ENCODE assay signal across 19 cellular contexts in genomic region chr17:69302682-69303081, GRCh38. TPM values are rescaled to one million over a fixed set of nuclear protein-coding genes. Genes with fewer than 3 reads are reported as not detected.
DNase-seq lines count a peak whose midpoint lies in the region; ATAC-seq, FAIRE-seq and TF ChIP-seq lines count a peak whose summit lies in the region.
"Had no signal": no experiment of that assay in that cellular context is flagged by ENCODE, and none has a peak within 500 bp of the region (broad histone marks: within the 10 kb centered on the region; RNA-seq: fewer than 3 reads in every experiment).

No MANE protein-coding gene starts in this region.

- H4K20me1 ChIP-seq in HepG2 (ENCODE audit: insufficient read depth, low read length): no peaks in the 10 kb centered on the region
- H4K20me1 ChIP-seq: BLaER1 treated with 17β-estradiol and CSF1 and Interleukin-3, amounts not matched to agents 10 nM and 100 nM had no signal

- 59% methylated on average over 1 of the region's 1 CpG for WGBS in HepG2 (ENCODE audit: low lambda C conversion rate)
- WGBS in right lobe of liver (ENCODE audit: insufficient coverage, low coverage, low lambda C conversion rate, missing lambda C conversion rate): 92% methylated on average over 1 of the region's 1 CpG

- H3K4me1 ChIP-seq in HepG2 (ENCODE audit: insufficient read depth, low read length) (no peaks in the 10 kb centered on the region), right lobe of liver (peaks cover 0 to 12% (median 0%) of the 10 kb centered on the region in 4 donors)
- no peaks in the 10 kb centered on the region for H3K4me1 ChIP-seq in effector memory CD4-positive, alpha-beta T cell (ENCODE audit: control insufficient read depth, insufficient read depth, low read length, poor library complexity, severe bottlenecking)
- H3K4me1 ChIP-seq: A549; BLaER1 treated with 17β-estradiol and CSF1 and Interleukin-3, amounts not matched to agents 10 nM and 100 nM; Caco-2 had no signal

- H3K4me3 ChIP-seq in HepG2 (replicated peaks in 1 of 3; ENCODE audit: insufficient read depth in 1 of 3, low read depth in 2 of 3, low read length in 3 of 3) (no peak overlapping the region), right lobe of liver (no peak overlapping the region)
- H3K4me3 ChIP-seq in effector memory CD4-positive, alpha-beta T cell (ENCODE audit: insufficient read depth, low read depth, low read length, poor library complexity, severe bottlenecking): no peak overlapping the region
- H3K4me3 ChIP-seq: A549; BLaER1 treated with 17β-estradiol and CSF1 and Interleukin-3, amounts not matched to agents 10 nM and 100 nM had no signal

- H3K9ac ChIP-seq in HepG2 (ENCODE audit: insufficient read depth, low read depth, low read length): no peak overlapping the region
- H3K9ac ChIP-seq: BLaER1 treated with 17β-estradiol and CSF1 and Interleukin-3, amounts not matched to agents 10 nM and 100 nM had no signal

- intact Hi-C loops in HepG2 (cut with micrococcal nuclease; ENCODE audit: unreplicated experiment) (no loop called here), right lobe of liver (cut with DNase I) (no loop called here)

- no peak overlapping the region for H2AFZ ChIP-seq in HepG2 (ENCODE audit: low read length)

- CTCF ChIA-PET in HepG2 (lab: Yijun Ruan, JAX; ENCODE audit: low intra/inter-chr PET ratio, low total read pairs): no interaction called here

- H3K79me2 ChIP-seq in HepG2 (ENCODE audit: insufficient read depth, low read length): no peaks in the 10 kb centered on the region

- no peak for ATAC-seq in HepG2
- no peak for ATAC-seq in right lobe of liver
- ATAC-seq: A549; CD8-positive, alpha-beta T cell had no signal

- DNase-seq in HepG2 (ENCODE audit: low spot score) (no peak), right lobe of liver (no peak), frontal cortex (ENCODE audit: low spot score in 2 of 2) (no peak), NCI-H774 (lab: John Stamatoyannopoulos, UW) (no peak)
- no peak for DNase-seq in effector memory CD4-positive, alpha-beta T cell
- DNase-seq: AML-193; Caco-2; Calu3; CD4-positive, alpha-beta T cell; CD8-positive, alpha-beta T cell; DMS79 treated with DMSO at 0.1 percent for 48 hours; GF-D8 had no signal

- no peaks in the 10 kb centered on the region for H3K27me3 ChIP-seq in HepG2 (ENCODE audit: control insufficient read depth in 1 of 2, insufficient read depth in 2 of 2, low read length in 2 of 2)
- no peaks in the 10 kb centered on the region for H3K27me3 ChIP-seq in right lobe of liver
- no peaks in the 10 kb centered on the region for H3K27me3 ChIP-seq in effector memory CD4-positive, alpha-beta T cell (replicated peaks; ENCODE audit: control insufficient read depth, insufficient read depth, low read length, poor library complexity, severe bottlenecking)
- H3K27me3 ChIP-seq: BLaER1 treated with 17β-estradiol and CSF1 and Interleukin-3, amounts not matched to agents 10 nM and 100 nM had no signal

- no peak overlapping the region for H3K4me2 ChIP-seq in HepG2 (ENCODE audit: low read depth, low read length)
- H3K4me2 ChIP-seq: A549; BLaER1 treated with 17β-estradiol and CSF1 and Interleukin-3, amounts not matched to agents 10 nM and 100 nM had no signal

- POLR2A ChIA-PET in HepG2 (lab: Yijun Ruan, JAX): no interaction called here

- TF ChIP-seq CTCF in HepG2 (CRISPR knock-in tag; IDR thresholded peaks at IDR 0.05) (no peak), right lobe of liver (IDR thresholded peaks at IDR 0.05) (no peak)

- H3K9me3 ChIP-seq in HepG2 (ENCODE audit: low read length) (no peaks in the 10 kb centered on the region), right lobe of liver (no peaks in the 10 kb centered on the region)
- no peaks in the 10 kb centered on the region for H3K9me3 ChIP-seq in effector memory CD4-positive, alpha-beta T cell (ENCODE audit: control insufficient read depth, low read length)
- H3K9me3 ChIP-seq: A549, Caco-2 had no signal

- no TSS peak for BruUV-seq in HepG2 (replicated peaks; lab: Mats Ljungman, UMichigan)

- no peaks in the 10 kb centered on the region for H3K36me3 ChIP-seq in HepG2 (replicated peaks in 1 of 2; ENCODE audit: control insufficient read depth in 1 of 2, insufficient read depth in 2 of 2, low read length in 2 of 2)
- peaks cover 0 to 9% (median 4%) of the 10 kb centered on the region in 4 donors for H3K36me3 ChIP-seq in right lobe of liver
- no peaks in the 10 kb centered on the region for H3K36me3 ChIP-seq in effector memory CD4-positive, alpha-beta T cell (ENCODE audit: control insufficient read depth, insufficient read depth, low read length)

- H3K27ac ChIP-seq in HepG2 (ENCODE audit: extremely low read length, insufficient read depth, low read length): no peak overlapping the region
- no peak overlapping the region for H3K27ac ChIP-seq in right lobe of liver
- H3K27ac ChIP-seq in effector memory CD4-positive, alpha-beta T cell (ENCODE audit: insufficient read depth, low read length, poor library complexity, severe bottlenecking): no peak overlapping the region
- H3K27ac ChIP-seq: 22Rv1; A549; BLaER1 treated with 17β-estradiol and CSF1 and Interleukin-3, amounts not matched to agents 10 nM and 100 nM; C4-2B had no signal

- no peak for TF ChIP-seq RAD21 in HepG2 (CRISPR knock-in tag; IDR thresholded peaks at IDR 0.05)

- TF ChIP-seq EP300 in HepG2 (IDR thresholded peaks at IDR 0.05; ENCODE audit: low read depth in 2 of 2, low read length in 2 of 2) (no peak), HepG2 (CRISPR knock-in tag; IDR thresholded peaks at IDR 0.05; ENCODE audit: borderline replicate concordance) (no peak)

- in situ Hi-C loops in HepG2 (cut with HindIII; ENCODE audit: extremely low pct_ligation_motif_present, low pct_unique_long_range_greater_than_20kb): no loop called here

- FAIRE-seq in HepG2 (lab: Jason Lieb, UNC) (no peak), frontal cortex (lab: Jason Lieb, UNC) (peak; percentile 70)
- FAIRE-seq: A549, D721Med, GM12891, GM19239 had no signal

- TF ChIP-seq POLR2A in HepG2 (IDR thresholded peaks at IDR 0.05; ENCODE audit: insufficient read depth in 1 of 2, low read depth in 2 of 2, low read length in 2 of 2) (no peak), right lobe of liver (IDR thresholded peaks at IDR 0.05) (no peak)

TF ChIP-seq in HepG2, 621 proteins besides CTCF, POLR2A, EP300 and RAD21:
- TF ChIP-seq ZNF7 (CRISPR knock-in tag; IDR thresholded peaks at IDR 0.05) (no peak), MAFK (conservative IDR thresholded peaks at IDR 0.05 in 1 of 2, IDR thresholded peaks at IDR 0.05 in 1 of 2; ENCODE audit: low read length in 2 of 2) (peak; percentile 13 to 66; a peak in 2 of 4 replicates), MAFF (IDR thresholded peaks at IDR 0.05; ENCODE audit: low read depth, low read length) (peak; percentile 7; the same call in 1 of the 2 replicates)

RNA-seq across cellular contexts. Expression of gene ABCA5, which starts 24.3 kb away (rescaled TPM):
- 6.0 and 10.1 TPM in 2 replicates for total RNA-seq in HepG2 (2016; rRNA removed; fragmentation: Illumina TruSeq; extraction: Trizol)
- total RNA-seq in HepG2 (2016; cell fraction: cytosol; rRNA removed; fragmentation: Illumina TruSeq; extraction: Trizol; ENCODE audit: low read depth): 1.9 and 2.6 TPM in 2 replicates
- 4.9 and 9.3 TPM in 2 replicates for total RNA-seq in HepG2 (2016; cell fraction: insoluble cytoplasmic fraction; rRNA removed; fragmentation: Illumina TruSeq; extraction: Trizol)
- 2.6 and 2.9 TPM in 2 replicates for total RNA-seq in HepG2 (2016; cell fraction: membrane; rRNA removed; fragmentation: Illumina TruSeq; extraction: Trizol)
- total RNA-seq in HepG2 (2016; cell fraction: nucleus; rRNA removed; fragmentation: Illumina TruSeq; extraction: Trizol): 19.5 and 19.7 TPM in 2 replicates
- polyA plus RNA-seq in HepG2 (2011; rRNA removed): 9.7 and 12.2 TPM in 2 replicates
- polyA plus RNA-seq in HepG2 (2011; cell fraction: cytosol; rRNA removed): 1.8 and 3.9 TPM in 2 replicates
- 14.0 and 24.2 TPM in 2 replicates for polyA plus RNA-seq in HepG2 (2011; cell fraction: nucleus; rRNA removed)
- 8.8 and 15.2 TPM in 2 replicates for polyA plus RNA-seq in HepG2 (2012)
- polyA plus RNA-seq in HepG2 (2016; cell fraction: cytosol; fragmentation: Illumina TruSeq; extraction: Trizol; ENCODE audit: low read depth): 0.17 and 0.29 TPM in 2 replicates
- polyA plus RNA-seq in HepG2 (2016; cell fraction: insoluble cytoplasmic fraction; fragmentation: Illumina TruSeq; extraction: Trizol; ENCODE audit: low read depth): 2.8 and 3.6 TPM in 2 replicates
- 0.65 and 0.66 TPM in 2 replicates for polyA plus RNA-seq in HepG2 (2016; cell fraction: membrane; fragmentation: Illumina TruSeq; extraction: Trizol; ENCODE audit: low read depth)
- 23.0 and 23.5 TPM in 2 replicates for polyA plus RNA-seq in HepG2 (2016; cell fraction: nucleus; fragmentation: Illumina TruSeq; extraction: Trizol; ENCODE audit: insufficient read depth, low read depth)
- 6.0 and 10.0 TPM in 2 replicates for polyA minus RNA-seq in HepG2 (2011; rRNA and poly(A)+ RNA removed; ENCODE audit: low replicate concordance)
- 4.8 TPM in 2 replicates for polyA minus RNA-seq in HepG2 (2011; cell fraction: cytosol; rRNA and poly(A)+ RNA removed)
- polyA minus RNA-seq in HepG2 (2011; cell fraction: nucleus; rRNA and poly(A)+ RNA removed): 53.8 and 78.1 TPM in 2 replicates
- 10 to 100 TPM; 34.5 to 58.2 (median 46.7) TPM for total RNA-seq in right lobe of liver
- total RNA-seq in frontal cortex: 49.3 TPM
